In the genomic region with DNA sequence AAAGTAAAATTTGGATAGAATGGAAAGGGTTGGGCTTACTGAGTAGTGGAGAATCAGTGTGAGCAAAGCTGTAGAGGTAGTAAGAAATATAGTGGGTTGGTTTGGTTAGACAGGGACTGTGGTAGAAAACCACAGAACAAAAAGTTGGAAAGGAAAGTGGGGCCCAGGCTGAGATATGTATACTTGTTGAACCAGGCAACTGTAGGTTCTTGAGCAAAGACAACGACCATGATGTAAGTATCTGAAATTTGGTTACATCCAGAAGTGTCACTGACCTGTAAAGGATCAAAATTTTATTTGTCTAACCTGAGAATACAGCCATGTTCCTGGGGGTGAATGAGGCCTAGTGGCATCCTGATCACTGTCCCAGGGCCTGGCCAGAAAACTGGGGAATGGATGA, we compare ENCODE assay signal across 15 cellular contexts.
DNase-seq lines count a peak whose midpoint lies in the region; ATAC-seq and TF ChIP-seq lines count a peak whose summit lies in the region.
"Had no signal": no experiment of that assay in that cellular context is flagged by ENCODE, and none has a peak within 500 bp of the region (broad histone marks: within the 10 kb centered on the region; RNA-seq: fewer than 3 reads in every experiment).

No MANE protein-coding gene starts in this region.

- POLR2A ChIA-PET in MCF 10A (lab: Yijun Ruan, JAX), result no interaction called here

- CTCF ChIA-PET in MCF 10A (lab: Yijun Ruan, JAX), result interaction anchor here (0.6 to 1.3 kb wide), 4 partner anchors 9 to 115 kb away, joined by 3 to 4 read pairs (median 3); no protein-coding TSS in a partner anchor
- CTCF ChIA-PET in mammary epithelial cell (lab: Charles Lee; ENCODE audit: low non-redundant PET), result interaction anchor here (1.0 kb wide), 1 partner anchor 10 kb away, joined by 9 read pairs; no protein-coding TSS in a partner anchor

- no peak overlapping the region for H3K4me3 ChIP-seq in mammary epithelial cell (replicated peaks in 1 of 3; ENCODE audit: insufficient read depth in 1 of 3, low read depth in 2 of 3, low read length in 3 of 3)
- H3K4me3 ChIP-seq in Loucy (ENCODE audit: low read length, poor library complexity, severe bottlenecking), result no peak overlapping the region
- no peak overlapping the region for H3K4me3 ChIP-seq in H7 (ENCODE audit: insufficient read depth, low read depth, low read length)
- H3K4me3 ChIP-seq: SJSA1, thyroid gland had no signal

- H3K36me3 ChIP-seq in mammary epithelial cell (ENCODE audit: insufficient read depth, low read length), result no peaks in the 10 kb centered on the region
- H3K36me3 ChIP-seq in Loucy (ENCODE audit: insufficient read depth, low read length), result peaks cover 30% of the 10 kb centered on the region; the same call in 1 of the 2 replicates
- no peaks in the 10 kb centered on the region for H3K36me3 ChIP-seq in H7 (replicated peaks; ENCODE audit: control insufficient read depth, insufficient read depth, low read length)
- H3K36me3 ChIP-seq: SJSA1, thyroid gland had no signal

- dilution Hi-C loops in mammary epithelial cell (cut with HindIII; ENCODE audit: low sequenced_read_pairs), result loop anchor here (10.0 kb wide), 1 partner anchor 95 kb away; no protein-coding TSS in a partner anchor

- H3K4me1 Mint-ChIP-seq in MCF 10A (ENCODE audit: insufficient read depth, unreplicated experiment), result no peaks in the 10 kb centered on the region
- peaks cover 74% of the 10 kb centered on the region for H3K4me1 Mint-ChIP-seq in stimulated activated naive CD8-positive, alpha-beta T cell treated with anti-CD3 and anti-CD28 coated beads, Interleukin-15, Interleukin-2, amounts not matched to agents 100 ng/mL and 50 ng/mL, for 24 hours (ENCODE audit: low read depth)

- TSS peak; percentile 11 for BruUV-seq in MCF 10A (replicated peaks; lab: Mats Ljungman, UMichigan)
- BruUV-seq in mammary epithelial cell (replicated peaks; lab: Mats Ljungman, UMichigan), result no TSS peak

- no peak overlapping the region for H3K27ac ChIP-seq in mammary epithelial cell (ENCODE audit: insufficient read depth, low read depth, low read length)
- H3K27ac ChIP-seq in adipose tissue (ENCODE audit: low read depth, low read length), result peak overlapping the region; percentile 33
- H3K27ac ChIP-seq: SJSA1, thyroid gland had no signal

- no peak for ATAC-seq in HG03342 (IDR thresholded peaks at IDR 0.05; ENCODE audit: unreplicated experiment)

- WGBS in mammary epithelial cell (ENCODE audit: low coverage, missing lambda C conversion rate), result 100% methylated on average over 1 of the region's 1 CpG
- 60 to 83% (median 65%) methylated on average over 1 of the region's 1 CpG for WGBS in adipose tissue, 3 donors

- no peak overlapping the region for H2AFZ ChIP-seq in mammary epithelial cell (ENCODE audit: low read depth, low read length)
- H2AFZ ChIP-seq in Loucy (ENCODE audit: low read length), result no peak overlapping the region

- H3K4me3 Mint-ChIP-seq in MCF 10A (ENCODE audit: unreplicated experiment), result no peak overlapping the region
- H3K4me3 Mint-ChIP-seq in stimulated activated naive CD8-positive, alpha-beta T cell treated with anti-CD3 and anti-CD28 coated beads, Interleukin-15, Interleukin-2, amounts not matched to agents 100 ng/mL and 50 ng/mL, for 24 hours, result peak overlapping the region; percentile 64

- in situ Hi-C loops in mammary epithelial cell (cut with MboI; ENCODE audit: low sequenced_read_pairs in 2 of 2), result loop anchor here in 1 of 2 donors (25.0 kb wide), 1 partner anchor 107 kb away; a partner anchor contains a TSS

- H3K9ac ChIP-seq in mammary epithelial cell (ENCODE audit: insufficient read depth, low read length), result no peak overlapping the region
- no peak overlapping the region for H3K9ac ChIP-seq in Loucy (ENCODE audit: low read depth, low read length, poor library complexity, severe bottlenecking)

- no peak for DNase-seq in MCF 10A (ENCODE audit: unreplicated experiment)
- no peak for DNase-seq in mammary epithelial cell
- DNase-seq in HCEC 1CT, result no peak
- DNase-seq in H7, result no peak
- DNase-seq: cortex of kidney, DMS53, kidney glomerular epithelial cell, NCI-H1092, NCI-H226, thyroid gland had no signal

- no peaks in the 10 kb centered on the region for H3K9me2 ChIP-seq in Loucy (replicated peaks; ENCODE audit: low read depth, low read length)

- H3K4me2 ChIP-seq in mammary epithelial cell (ENCODE audit: insufficient read depth, low read depth, low read length) (no peak overlapping the region), Loucy (ENCODE audit: low read depth, low read length, poor library complexity, severe bottlenecking) (peak overlapping the region; percentile 40)

- no peaks in the 10 kb centered on the region for H3K27me3 ChIP-seq in mammary epithelial cell (ENCODE audit: insufficient read depth, low read length)
- H3K27me3 ChIP-seq in Loucy (ENCODE audit: insufficient read depth, low read length, poor library complexity, severe bottlenecking), result no peaks in the 10 kb centered on the region
- no peaks in the 10 kb centered on the region for H3K27me3 ChIP-seq in H7 (ENCODE audit: control insufficient read depth, insufficient read depth, low read length)
- H3K27me3 ChIP-seq: SJSA1, thyroid gland had no signal

- H3F3A ChIP-seq in Loucy (ENCODE audit: low read depth), result no peaks in the 10 kb centered on the region

- H3K27ac Mint-ChIP-seq in MCF 10A (ENCODE audit: low read depth, unreplicated experiment), result no peak overlapping the region
- peak overlapping the region; percentile 93 for H3K27ac Mint-ChIP-seq in stimulated activated naive CD8-positive, alpha-beta T cell treated with anti-CD3 and anti-CD28 coated beads, Interleukin-15, Interleukin-2, amounts not matched to agents 100 ng/mL and 50 ng/mL, for 24 hours

- H3K79me2 ChIP-seq in mammary epithelial cell (ENCODE audit: insufficient read depth, low read length) (peaks cover 27% of the 10 kb centered on the region), Loucy (ENCODE audit: insufficient read depth, low read length) (peaks cover 61% of the 10 kb centered on the region)

- H3K9me3 Mint-ChIP-seq in MCF 10A (ENCODE audit: unreplicated experiment), result no peaks in the 10 kb centered on the region
- H3K9me3 Mint-ChIP-seq in stimulated activated naive CD8-positive, alpha-beta T cell treated with anti-CD3 and anti-CD28 coated beads, Interleukin-15, Interleukin-2, amounts not matched to agents 100 ng/mL and 50 ng/mL, for 24 hours, result no peaks in the 10 kb centered on the region

- H3K4me1 ChIP-seq in mammary epithelial cell (ENCODE audit: insufficient read depth, low read length) (no peaks in the 10 kb centered on the region), Loucy (ENCODE audit: insufficient read depth, low read length, poor library complexity, severe bottlenecking) (peaks cover 16% of the 10 kb centered on the region)
- H3K4me1 ChIP-seq: SJSA1 had no signal

- no peaks in the 10 kb centered on the region for H4K20me1 ChIP-seq in mammary epithelial cell (ENCODE audit: insufficient read depth, low read length)
- no peaks in the 10 kb centered on the region for H4K20me1 ChIP-seq in Loucy (ENCODE audit: insufficient read depth, low read length, poor library complexity, severe bottlenecking)

- no peaks in the 10 kb centered on the region for H3K9me3 ChIP-seq in mammary epithelial cell (replicated peaks; ENCODE audit: insufficient read depth, low read length)
- H3K9me3 ChIP-seq in Loucy (ENCODE audit: insufficient read depth, low read depth, low read length), result no peaks in the 10 kb centered on the region
- H3K9me3 ChIP-seq: SJSA1, thyroid gland had no signal

- TF ChIP-seq CTCF in MCF 10A (IDR thresholded peaks at IDR 0.05; ENCODE audit: unreplicated experiment), result no peak
- TF ChIP-seq CTCF in mammary epithelial cell (conservative IDR thresholded peaks at IDR 0.05 in 1 of 2, IDR thresholded peaks at IDR 0.05 in 1 of 2; ENCODE audit: extremely low read depth in 1 of 2, insufficient read depth in 1 of 2, low read depth in 1 of 2, low read length in 2 of 2), result no peak
- no peak for TF ChIP-seq CTCF in Loucy (conservative IDR thresholded peaks at IDR 0.05; ENCODE audit: low read length)

- peaks cover 20% of the 10 kb centered on the region for H3K36me3 Mint-ChIP-seq in MCF 10A (ENCODE audit: insufficient read depth, unreplicated experiment)
- H3K36me3 Mint-ChIP-seq in stimulated activated naive CD8-positive, alpha-beta T cell treated with anti-CD3 and anti-CD28 coated beads, Interleukin-15, Interleukin-2, amounts not matched to agents 100 ng/mL and 50 ng/mL, for 24 hours (ENCODE audit: low read depth), result peaks cover 37% of the 10 kb centered on the region

- intact Hi-C loops in MCF 10A (cut with micrococcal nuclease) (loop anchor here (10.0 kb wide), 1 partner anchor 115 kb away; a partner anchor contains a TSS), mammary epithelial cell (cut with micrococcal nuclease) (no loop called here)

- H3K27me3 Mint-ChIP-seq in MCF 10A (ENCODE audit: insufficient read depth, unreplicated experiment), result no peaks in the 10 kb centered on the region
- H3K27me3 Mint-ChIP-seq in stimulated activated naive CD8-positive, alpha-beta T cell treated with anti-CD3 and anti-CD28 coated beads, Interleukin-15, Interleukin-2, amounts not matched to agents 100 ng/mL and 50 ng/mL, for 24 hours, result no peaks in the 10 kb centered on the region
